Comparison of ENCODE assay signal across 1 cellular context in the genomic region with DNA sequence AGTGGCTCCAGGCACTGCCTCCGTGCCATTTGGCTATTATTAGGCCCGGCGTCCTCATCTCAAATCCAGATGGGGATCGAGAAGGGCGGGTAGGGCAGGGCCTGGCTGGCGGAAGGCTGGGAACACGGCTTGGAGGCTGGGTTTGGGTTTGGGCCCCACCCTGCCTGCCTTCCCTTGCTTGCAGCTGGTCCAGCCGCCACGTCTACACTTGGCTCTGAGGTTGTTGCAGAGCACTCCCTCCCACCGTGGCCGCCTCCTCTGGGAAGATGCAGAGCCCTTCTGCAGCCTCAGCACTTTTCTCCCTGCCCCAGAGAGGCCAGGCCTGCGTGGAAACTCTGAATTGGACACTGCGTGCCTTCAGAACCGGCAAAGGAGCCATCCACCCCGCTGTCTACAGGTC.
TF ChIP-seq lines count a peak whose summit lies in the region.

No MANE protein-coding gene starts in this region.

TF ChIP-seq in HepG2, 621 proteins besides CTCF, POLR2A, EP300 and RAD21:
- TF ChIP-seq REPIN1 (CRISPR knock-in tag; IDR thresholded peaks at IDR 0.05; ENCODE audit: borderline replicate concordance, low read depth) (no peak), HCFC1 (IDR thresholded peaks at IDR 0.05; ENCODE audit: low read depth, low read length) (no peak), MEIS2 (CRISPR knock-in tag; IDR thresholded peaks at IDR 0.05) (no peak), MAFF (IDR thresholded peaks at IDR 0.05; ENCODE audit: low read depth, low read length) (peak; percentile 65), MAFK (conservative IDR thresholded peaks at IDR 0.05 in 1 of 2, IDR thresholded peaks at IDR 0.05 in 1 of 2; ENCODE audit: low read length in 2 of 2) (peak; percentile 65 to 75)
- TF ChIP-seq, protein P1, sequence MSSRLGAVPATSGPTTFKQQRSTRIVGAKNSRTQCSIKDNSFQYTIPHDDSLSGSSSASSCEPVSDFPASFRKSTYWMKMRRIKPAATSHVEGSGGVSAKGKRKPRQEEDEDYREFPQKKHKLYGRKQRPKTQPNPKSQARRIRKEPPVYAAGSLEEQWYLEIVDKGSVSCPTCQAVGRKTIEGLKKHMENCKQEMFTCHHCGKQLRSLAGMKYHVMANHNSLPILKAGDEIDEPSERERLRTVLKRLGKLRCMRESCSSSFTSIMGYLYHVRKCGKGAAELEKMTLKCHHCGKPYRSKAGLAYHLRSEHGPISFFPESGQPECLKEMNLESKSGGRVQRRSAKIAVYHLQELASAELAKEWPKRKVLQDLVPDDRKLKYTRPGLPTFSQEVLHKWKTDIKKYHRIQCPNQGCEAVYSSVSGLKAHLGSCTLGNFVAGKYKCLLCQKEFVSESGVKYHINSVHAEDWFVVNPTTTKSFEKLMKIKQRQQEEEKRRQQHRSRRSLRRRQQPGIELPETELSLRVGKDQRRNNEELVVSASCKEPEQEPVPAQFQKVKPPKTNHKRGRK (CRISPR knock-in tag; IDR thresholded peaks at IDR 0.05): no peak
- TF ChIP-seq, protein P2, sequence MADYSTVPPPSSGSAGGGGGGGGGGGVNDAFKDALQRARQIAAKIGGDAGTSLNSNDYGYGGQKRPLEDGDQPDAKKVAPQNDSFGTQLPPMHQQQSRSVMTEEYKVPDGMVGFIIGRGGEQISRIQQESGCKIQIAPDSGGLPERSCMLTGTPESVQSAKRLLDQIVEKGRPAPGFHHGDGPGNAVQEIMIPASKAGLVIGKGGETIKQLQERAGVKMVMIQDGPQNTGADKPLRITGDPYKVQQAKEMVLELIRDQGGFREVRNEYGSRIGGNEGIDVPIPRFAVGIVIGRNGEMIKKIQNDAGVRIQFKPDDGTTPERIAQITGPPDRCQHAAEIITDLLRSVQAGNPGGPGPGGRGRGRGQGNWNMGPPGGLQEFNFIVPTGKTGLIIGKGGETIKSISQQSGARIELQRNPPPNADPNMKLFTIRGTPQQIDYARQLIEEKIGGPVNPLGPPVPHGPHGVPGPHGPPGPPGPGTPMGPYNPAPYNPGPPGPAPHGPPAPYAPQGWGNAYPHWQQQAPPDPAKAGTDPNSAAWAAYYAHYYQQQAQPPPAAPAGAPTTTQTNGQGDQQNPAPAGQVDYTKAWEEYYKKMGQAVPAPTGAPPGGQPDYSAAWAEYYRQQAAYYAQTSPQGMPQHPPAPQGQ (CRISPR knock-in tag; IDR thresholded peaks at IDR 0.05; ENCODE audit: borderline replicate concordance): no peak
- TF ChIP-seq, protein P3, sequence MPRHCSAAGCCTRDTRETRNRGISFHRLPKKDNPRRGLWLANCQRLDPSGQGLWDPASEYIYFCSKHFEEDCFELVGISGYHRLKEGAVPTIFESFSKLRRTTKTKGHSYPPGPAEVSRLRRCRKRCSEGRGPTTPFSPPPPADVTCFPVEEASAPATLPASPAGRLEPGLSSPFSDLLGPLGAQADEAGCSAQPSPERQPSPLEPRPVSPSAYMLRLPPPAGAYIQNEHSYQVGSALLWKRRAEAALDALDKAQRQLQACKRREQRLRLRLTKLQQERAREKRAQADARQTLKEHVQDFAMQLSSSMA (CRISPR knock-in tag; IDR thresholded peaks at IDR 0.05): no peak
